ENCODE assay signal across 20 cellular contexts in genomic region chr6:124983383-124983782, GRCh38.
DNase-seq lines count a peak whose midpoint lies in the region; ATAC-seq, FAIRE-seq and TF ChIP-seq lines count a peak whose summit lies in the region.
"Had no signal": no experiment of that assay in that cellular context is flagged by ENCODE, and none has a peak within 500 bp of the region (broad histone marks: within the 10 kb centered on the region; RNA-seq: fewer than 3 reads in every experiment).

No MANE protein-coding gene starts in this region.

- H3K4me3 ChIP-seq in ACC112 (ENCODE audit: low read depth, low read length) (no peak overlapping the region), RWPE2 (ENCODE audit: severe bottlenecking) (no peak overlapping the region)
- H3K4me3 ChIP-seq: upper lobe of left lung had no signal

- peak; percentile 4 for FAIRE-seq in GM19239 (lab: Jason Lieb, UNC)
- FAIRE-seq: A204.1, H1 had no signal

- H3K4me1 ChIP-seq in ACC112 (ENCODE audit: control insufficient read depth, insufficient read depth, low read length, unreplicated experiment) (peaks cover 44% of the 10 kb centered on the region), RWPE2 (ENCODE audit: insufficient read depth, poor library complexity, severe bottlenecking) (peaks cover 57% of the 10 kb centered on the region)

- DNase-seq in GM19239 (ENCODE audit: insufficient read length, low spot score) (no peak), RWPE2 (ENCODE audit: low spot score) (no peak), iPS-NIHi7 (ENCODE audit: extremely low spot score) (no peak), AG08396 (ENCODE audit: low spot score) (no peak), DMS79 (lab: John Stamatoyannopoulos, UW) (no peak)
- DNase-seq in stimulated activated CD8-positive, alpha-beta memory T cell treated with anti-CD3 and anti-CD28 coated beads, Interleukin-4, amount 100 ng/mL, for 48 hours, result no peak
- DNase-seq: activated CD4-positive, alpha-beta T cell treated with anti-CD3 and anti-CD28 coated beads for 4 hours; activated naive CD8-positive, alpha-beta T cell treated with anti-CD3 and anti-CD28 coated beads for 36 hours; activated T-cell treated with anti-CD3 and anti-CD28 coated beads for 4 hours; MM.1S; NCI-H2107; T-helper 2 cell; upper lobe of left lung had no signal

- H3K27me3 ChIP-seq in ACC112 (ENCODE audit: insufficient read depth, low read length), result no peaks in the 10 kb centered on the region
- no peaks in the 10 kb centered on the region for H3K27me3 ChIP-seq in RWPE2 (ENCODE audit: insufficient read depth, poor library complexity, severe bottlenecking)
- H3K27me3 ChIP-seq: foreskin keratinocyte, neutrophil, upper lobe of left lung had no signal

- H2AFZ ChIP-seq in ACC112 (ENCODE audit: low read length, unreplicated experiment), result no peak overlapping the region

- H3K9me3 ChIP-seq in RWPE2 (ENCODE audit: severe bottlenecking), result no peaks in the 10 kb centered on the region
- H3K9me3 ChIP-seq: neutrophil had no signal

- H3K36me3 ChIP-seq in ACC112 (ENCODE audit: insufficient read depth, low read length), result peaks cover 18% of the 10 kb centered on the region
- H3K36me3 ChIP-seq in RWPE2 (ENCODE audit: low read depth), result peaks cover 35% of the 10 kb centered on the region

- H3K27ac ChIP-seq in ACC112 (ENCODE audit: low read depth, low read length), result peak overlapping the region; percentile 71
- H3K27ac ChIP-seq in RWPE2 (ENCODE audit: poor library complexity, severe bottlenecking), result peak overlapping the region; percentile 93
- H3K27ac ChIP-seq: foreskin keratinocyte, neutrophil, upper lobe of left lung had no signal

- peaks cover 78% of the 10 kb centered on the region for H3K79me2 ChIP-seq in ACC112 (ENCODE audit: control insufficient read depth, insufficient read depth, low read length, unreplicated experiment)

- peak; percentile 92 for ATAC-seq in HG02938 (IDR thresholded peaks at IDR 0.05; ENCODE audit: unreplicated experiment)
- no peak for ATAC-seq in RWPE2 (ENCODE audit: low read depth)
- ATAC-seq: stimulated activated memory B cell treated with anti-CD40 and anti-IgM and Interleukin-4, amounts not matched to agents 10 μg/mL and 1 μg/mL and 100 μg/mL, for 72 hours had no signal

- no peak for TF ChIP-seq CTCF in RWPE2 (IDR thresholded peaks at IDR 0.05; ENCODE audit: poor library complexity, severe bottlenecking)
